In genomic region chr19:8304841-8305621, GRCh38 we compare ENCODE assay signal across 8 cellular contexts. TPM values are rescaled to one million over a fixed set of nuclear protein-coding genes. Genes with fewer than 3 reads are reported as not detected.
DNase-seq lines count a peak whose midpoint lies in the region; ATAC-seq, FAIRE-seq and TF ChIP-seq lines count a peak whose summit lies in the region.

No MANE protein-coding gene starts in this region.

- ATAC-seq in HG03520 (IDR thresholded peaks at IDR 0.05; ENCODE audit: unreplicated experiment): no peak
- no peak for ATAC-seq in GM21423 (IDR thresholded peaks at IDR 0.05; ENCODE audit: unreplicated experiment)

- no peaks in the 10 kb centered on the region for H3K27me3 Mint-ChIP-seq in CD4-positive, alpha-beta memory T cell
- H3K27me3 Mint-ChIP-seq in HFFc6 (ENCODE audit: insufficient read depth) (no peaks in the 10 kb centered on the region; the same call in none of the 2 replicates), mesothelial cell of epicardium (ENCODE audit: low read depth) (no peaks in the 10 kb centered on the region)

- CTCF ChIA-PET in CD4-positive, alpha-beta memory T cell (lab: Charles Lee; ENCODE audit: partially characterized antibody): interaction anchor here (0.6 kb wide), 1 partner anchor 47 kb away, joined by 3 read pairs; no protein-coding TSS in a partner anchor

- peaks cover 39% of the 10 kb centered on the region for H3K4me1 ChIP-seq in CD4-positive, alpha-beta memory T cell (ENCODE audit: insufficient read depth, low read length)

- POLR2A ChIA-PET in CD4-positive, alpha-beta memory T cell (lab: Charles Lee; ENCODE audit: partially characterized antibody): interaction anchor here (1.6 to 3.6 kb wide), 2 partner anchors 16 kb away, joined by 3 to 14 read pairs; partner anchors contain the start of genes NDUFA7 and RPS28

- no peaks in the 10 kb centered on the region for H3K9me3 Mint-ChIP-seq in CD4-positive, alpha-beta memory T cell
- H3K9me3 Mint-ChIP-seq in HFFc6 (no peaks in the 10 kb centered on the region), mesothelial cell of epicardium (no peaks in the 10 kb centered on the region)

- FAIRE-seq in HTR-8/SVneo (lab: Jason Lieb, UNC): no peak

- H3K4me3 Mint-ChIP-seq in CD4-positive, alpha-beta memory T cell: no peak overlapping the region
- no peak overlapping the region for H3K4me3 Mint-ChIP-seq in HFFc6
- no peak overlapping the region for H3K4me3 Mint-ChIP-seq in mesothelial cell of epicardium

- H3K36me3 Mint-ChIP-seq in CD4-positive, alpha-beta memory T cell: peaks cover 0 to 25% of the 10 kb centered on the region in 2 donors
- peaks cover 21% of the 10 kb centered on the region; the same call in 1 of the 2 replicates for H3K36me3 Mint-ChIP-seq in HFFc6 (ENCODE audit: low read depth)
- peaks cover 4% of the 10 kb centered on the region for H3K36me3 Mint-ChIP-seq in mesothelial cell of epicardium

- no peaks in the 10 kb centered on the region for H3K36me3 ChIP-seq in CD4-positive, alpha-beta memory T cell (ENCODE audit: insufficient read depth, low read length)

- DNase-seq in CD4-positive, alpha-beta memory T cell: peak in 1 of 5 donors; percentile 42
- peak; percentile 0 for DNase-seq in HFFc6
- peak; percentile 41 for DNase-seq in activated naive CD4-positive, alpha-beta T cell treated with anti-CD3 and anti-CD28 coated beads, Interleukin-2, amount 50 U/mL, for 16 hours
- peak in 1 of 2 experiments; percentile 48 for DNase-seq in mesothelial cell of epicardium (ENCODE audit: low spot score in 2 of 2, unreplicated experiment in 2 of 2)
- DNase-seq in NCI-H1105 treated with DMSO at 0.1 percent for 48 hours (lab: John Stamatoyannopoulos, UW): no peak
- no peak for DNase-seq in HTR-8/SVneo (ENCODE audit: insufficient read length, low spot score)

- H3K4me3 ChIP-seq in CD4-positive, alpha-beta memory T cell (ENCODE audit: low read length in 2 of 2): no peak overlapping the region

- TF ChIP-seq CTCF in HFFc6 (IDR thresholded peaks at IDR 0.05): no peak
- TF ChIP-seq CTCF in mesothelial cell of epicardium (IDR thresholded peaks at IDR 0.05; ENCODE audit: unreplicated experiment): no peak

- intact Hi-C loops in CD4-positive, alpha-beta memory T cell (cut with micrococcal nuclease): loop anchor here (10.0 kb wide), 1 partner anchor 1110 kb away; no protein-coding TSS in a partner anchor

- no peaks in the 10 kb centered on the region for H3K9me3 ChIP-seq in CD4-positive, alpha-beta memory T cell (ENCODE audit: control insufficient read depth in 1 of 2, low read length in 2 of 2)

- H3K27ac ChIP-seq in CD4-positive, alpha-beta memory T cell (ENCODE audit: low read depth, low read length): no peak overlapping the region

- peaks cover 12 to 43% (median 28%) of the 10 kb centered on the region in 4 donors for H3K4me1 Mint-ChIP-seq in CD4-positive, alpha-beta memory T cell
- H3K4me1 Mint-ChIP-seq in HFFc6 (ENCODE audit: low read depth) (peaks cover 23% of the 10 kb centered on the region), mesothelial cell of epicardium (peaks cover 17% of the 10 kb centered on the region)

- no peaks in the 10 kb centered on the region for H3K27me3 ChIP-seq in CD4-positive, alpha-beta memory T cell (ENCODE audit: insufficient read depth, low read length)

- peak overlapping the region in 4 of 7 donors; percentile 4 to 99 (median 60) for H3K27ac Mint-ChIP-seq in CD4-positive, alpha-beta memory T cell
- H3K27ac Mint-ChIP-seq in HFFc6 (no peak overlapping the region), mesothelial cell of epicardium (peak overlapping the region; percentile 21)

RNA-seq across cellular contexts. Expression of gene CD320, which starts 3.1 kb away (rescaled TPM):
- 10 to 100 TPM; 29.6 to 29.7 TPM for total RNA-seq in CD4-positive, alpha-beta memory T cell
- 10 to 100 TPM; 50.3 to 53.5 TPM for polyA plus RNA-seq in CD4-positive, alpha-beta memory T cell
- 10 to 100 TPM; 54.2 to 65.7 (median 57.6) TPM for total RNA-seq in HFFc6 (2021; fragmentation: NEBNext Ultra II Directional; extraction: Animal tissue kit (Norgen Biotek cat#: 25700))
- 42.0 to 44.5 TPM (median 42.8 TPM) in 3 replicates for total RNA-seq in mesothelial cell of epicardium

RNA-seq across cellular contexts. Expression of gene NDUFA7, which starts 16.1 kb away (rescaled TPM):
- total RNA-seq in CD4-positive, alpha-beta memory T cell: 10 to 100 TPM; 30.4 to 31.0 TPM
- 100 to 1,000 TPM; 109 to 115 TPM for polyA plus RNA-seq in CD4-positive, alpha-beta memory T cell
- total RNA-seq in HFFc6 (2021; fragmentation: NEBNext Ultra II Directional; extraction: Animal tissue kit (Norgen Biotek cat#: 25700)): 10 to 100 TPM; 54.0 to 75.9 (median 61.1) TPM
- total RNA-seq in mesothelial cell of epicardium: 35.4 to 43.1 TPM (median 40.3 TPM) in 3 replicates

RNA-seq across cellular contexts. Expression of gene RPS28, which starts 16.3 kb away (rescaled TPM):
- total RNA-seq in CD4-positive, alpha-beta memory T cell: 1,000 to 10,000 TPM; 2,963 to 3,045 TPM
- polyA plus RNA-seq in CD4-positive, alpha-beta memory T cell: 1,000 to 10,000 TPM; 1,408 to 2,916 TPM
- 1,000 to 10,000 TPM; 1,135 to 1,536 (median 1,376) TPM for total RNA-seq in HFFc6 (2021; fragmentation: NEBNext Ultra II Directional; extraction: Animal tissue kit (Norgen Biotek cat#: 25700))
- total RNA-seq in mesothelial cell of epicardium: 1,343 to 1,395 TPM (median 1,352 TPM) in 3 replicates

RNA-seq across cellular contexts. Expression of gene KANK3, which starts 38.0 kb away (rescaled TPM):
- 1 to 10 TPM; 5.0 to 6.3 TPM for total RNA-seq in CD4-positive, alpha-beta memory T cell
- 1 to 10 TPM; 1.1 to 1.9 TPM for polyA plus RNA-seq in CD4-positive, alpha-beta memory T cell
- total RNA-seq in HFFc6 (2021; fragmentation: NEBNext Ultra II Directional; extraction: Animal tissue kit (Norgen Biotek cat#: 25700)): under 1 TPM in 2 of 6 experiments, not detected in 4; 0.26 to 0.30 TPM
- 1.8 to 2.3 TPM (median 2.1 TPM) in 3 replicates for total RNA-seq in mesothelial cell of epicardium

RNA-seq across cellular contexts. Expression of gene ANGPTL4, which starts 58.9 kb away (rescaled TPM):
- total RNA-seq in CD4-positive, alpha-beta memory T cell: not detected
- not detected for polyA plus RNA-seq in CD4-positive, alpha-beta memory T cell
- total RNA-seq in HFFc6 (2021; fragmentation: NEBNext Ultra II Directional; extraction: Animal tissue kit (Norgen Biotek cat#: 25700)): 1 to 10 TPM; 1.5 to 9.8 (median 2.0) TPM
- 2.0 to 3.7 TPM (median 3.5 TPM) in 3 replicates for total RNA-seq in mesothelial cell of epicardium

Comparison
In these comparisons a context has a peak if more than half of its experiments do, and no peak if none do; other contexts are left out.
1. DNase-seq: peak in HFFc6 (single experiment) and activated naive CD4-positive, alpha-beta T cell treated with anti-CD3 and anti-CD28 coated beads, Interleukin-2, amount 50 U/mL, for 16 hours (single experiment); none in NCI-H1105 treated with DMSO at 0.1 percent for 48 hours (single experiment) and HTR-8/SVneo (single experiment).